In genomic region chr2:154603682-154604081, GRCh38 we compare ENCODE assay signal across 30 cellular contexts.
"Had no signal": no experiment of that assay in that cellular context is flagged by ENCODE, and none has a peak within 500 bp of the region (broad histone marks: within the 10 kb centered on the region; RNA-seq: fewer than 3 reads in every experiment).

No MANE protein-coding gene starts in this region.

- H3K4me2 ChIP-seq: SK-N-SH had no signal

- DNase-seq: activated B cell treated with CpG ODN at 0.5 μM for 24 hours; activated CD4-positive, alpha-beta memory T cell treated with anti-CD3 and anti-CD28 coated beads, Interleukin-2, amount 10 ng/mL, durations not matched to agents 7 days and 5 days; activated CD4-positive, alpha-beta T cell treated with anti-CD3 and anti-CD28 coated beads for 48 hours; activated CD4-positive, CD25-positive, alpha-beta regulatory T cell treated with anti-CD3 and anti-CD28 coated beads, Interleukin-2, amount 50 U/mL, for 72 hours; activated CD8-positive, alpha-beta memory T cell treated with anti-CD3 and anti-CD28 coated beads for 24 hours; activated CD8-positive, alpha-beta memory T cell treated with anti-CD3 and anti-CD28 coated beads, Interleukin-2, amount 10 ng/mL, durations not matched to agents 7 days and 5 days; activated CD8-positive, alpha-beta memory T cell treated with anti-CD3 and anti-CD28 coated beads, Interleukin-2, amount 50 U/mL, for 48 hours; activated effector memory CD4-positive, alpha-beta T cell treated with Interleukin-2 at 50 U/mL for 16 hours; activated naive CD4-positive, alpha-beta T cell treated with anti-CD3 and anti-CD28 coated beads, Interleukin-2, amount 10 ng/mL, durations not matched to agents 7 days and 5 days; activated naive CD8-positive, alpha-beta T cell treated with anti-CD3 and anti-CD28 coated beads, Interleukin-2, amount 50 U/mL, for 24 hours; activated T-cell treated with anti-CD3 and anti-CD28 coated beads, Interleukin-2, amount 50 U/mL, for 48 hours; anterior cingulate cortex; caudate nucleus; cerebellar nuclear complex; NCI-H1092 treated with DMSO at 0.1 percent for 48 hours; NCI-H1417 treated with DMSO at 0.1 percent for 48 hours; NCI-H187 treated with DMSO at 0.1 percent for 48 hours; NCI-H2081; NCI-H226; NCI-H446 treated with DMSO at 0.1 percent for 48 hours; NCI-H524; NCI-H69; PC-3; Peyer's patch; RPMI8226; SHP77 treated with DMSO at 0.1 percent for 48 hours; SK-N-SH had no signal

- H3K4me3 ChIP-seq: Peyer's patch, SJSA1 had no signal

- ATAC-seq: activated CD8-positive, alpha-beta memory T cell treated with anti-CD3 and anti-CD28 coated beads, Interleukin-2, amount 10 ng/mL, durations not matched to agents 7 days and 5 days; activated naive CD8-positive, alpha-beta T cell treated with anti-CD3 and anti-CD28 coated beads, Interleukin-2, amount 50 U/mL, for 24 hours; PC-3 had no signal

- H3K27me3 ChIP-seq: Peyer's patch, SJSA1 had no signal

- H3K4me1 ChIP-seq: Peyer's patch, SJSA1 had no signal

- H3K27ac ChIP-seq: Peyer's patch, SJSA1 had no signal

- FAIRE-seq: bronchial epithelial cell, TTC549 had no signal

- H3K9ac ChIP-seq: SK-N-SH had no signal

- H3K36me3 ChIP-seq: Peyer's patch, SJSA1 had no signal

- H3K9me3 ChIP-seq: Peyer's patch, SK-N-SH had no signal
